In genomic region chr4:166202991-166203390, GRCh38 we compare ENCODE assay signal across 33 cellular contexts.
"Had no signal": no experiment of that assay in that cellular context is flagged by ENCODE, and none has a peak within 500 bp of the region (broad histone marks: within the 10 kb centered on the region; RNA-seq: fewer than 3 reads in every experiment).

No MANE protein-coding gene starts in this region.

- H3K4me1 Mint-ChIP-seq: activated CD4-positive, alpha-beta memory T cell treated with anti-CD3 and anti-CD28 coated beads, Interleukin-2, amount 10 ng/mL, durations not matched to agents 7 days and 5 days; activated CD8-positive, alpha-beta memory T cell treated with anti-CD3 and anti-CD28 coated beads, Interleukin-2, amount 10 ng/mL, durations not matched to agents 7 days and 5 days; activated naive CD8-positive, alpha-beta T cell treated with anti-CD3 and anti-CD28 coated beads for 36 hours had no signal

- H3K27ac Mint-ChIP-seq: activated CD4-positive, alpha-beta memory T cell treated with anti-CD3 and anti-CD28 coated beads, Interleukin-2, amount 10 ng/mL, durations not matched to agents 7 days and 5 days; activated CD8-positive, alpha-beta memory T cell treated with anti-CD3 and anti-CD28 coated beads, Interleukin-2, amount 10 ng/mL, durations not matched to agents 7 days and 5 days; activated naive CD8-positive, alpha-beta T cell treated with anti-CD3 and anti-CD28 coated beads for 36 hours had no signal

- H3K36me3 ChIP-seq: brain microvascular endothelial cell had no signal

- H3K27ac ChIP-seq: brain microvascular endothelial cell, PC-9, VCaP had no signal

- H3K4me3 Mint-ChIP-seq: activated CD4-positive, alpha-beta memory T cell treated with anti-CD3 and anti-CD28 coated beads, Interleukin-2, amount 10 ng/mL, durations not matched to agents 7 days and 5 days; activated CD8-positive, alpha-beta memory T cell treated with anti-CD3 and anti-CD28 coated beads, Interleukin-2, amount 10 ng/mL, durations not matched to agents 7 days and 5 days; activated naive CD8-positive, alpha-beta T cell treated with anti-CD3 and anti-CD28 coated beads for 36 hours had no signal

- H3K9me3 Mint-ChIP-seq: activated CD4-positive, alpha-beta memory T cell treated with anti-CD3 and anti-CD28 coated beads, Interleukin-2, amount 10 ng/mL, durations not matched to agents 7 days and 5 days; activated naive CD8-positive, alpha-beta T cell treated with anti-CD3 and anti-CD28 coated beads for 36 hours had no signal

- H2AFZ ChIP-seq: PC-9 had no signal

- H3K36me3 Mint-ChIP-seq: activated CD8-positive, alpha-beta memory T cell treated with anti-CD3 and anti-CD28 coated beads, Interleukin-2, amount 10 ng/mL, durations not matched to agents 7 days and 5 days; activated naive CD8-positive, alpha-beta T cell treated with anti-CD3 and anti-CD28 coated beads for 36 hours had no signal

- H3K4me3 ChIP-seq: PC-9 had no signal

- H3K4me2 ChIP-seq: PC-9 had no signal

- H3K27me3 Mint-ChIP-seq: activated CD4-positive, alpha-beta memory T cell treated with anti-CD3 and anti-CD28 coated beads, Interleukin-2, amount 10 ng/mL, durations not matched to agents 7 days and 5 days; activated CD8-positive, alpha-beta memory T cell treated with anti-CD3 and anti-CD28 coated beads, Interleukin-2, amount 10 ng/mL, durations not matched to agents 7 days and 5 days; activated naive CD8-positive, alpha-beta T cell treated with anti-CD3 and anti-CD28 coated beads for 36 hours had no signal

- ATAC-seq: activated CD8-positive, alpha-beta memory T cell treated with anti-CD3 and anti-CD28 coated beads, Interleukin-2, amount 10 ng/mL, durations not matched to agents 7 days and 5 days had no signal

- DNase-seq: activated CD4-positive, alpha-beta memory T cell treated with anti-CD3 and anti-CD28 coated beads, Interleukin-2, amount 10 ng/mL, durations not matched to agents 7 days and 5 days; activated CD4-positive, alpha-beta T cell treated with anti-CD3 and anti-CD28 coated beads for 1 hour; activated CD4-positive, alpha-beta T cell treated with anti-CD3 and anti-CD28 coated beads for 48 hours; activated CD4-positive, CD25-positive, alpha-beta regulatory T cell; activated CD8-positive, alpha-beta memory T cell treated with anti-CD3 and anti-CD28 coated beads for 24 hours; activated CD8-positive, alpha-beta memory T cell treated with anti-CD3 and anti-CD28 coated beads, Interleukin-2, amount 10 ng/mL, durations not matched to agents 7 days and 5 days; activated CD8-positive, alpha-beta memory T cell treated with anti-CD3 and anti-CD28 coated beads, Interleukin-2, amount 50 U/mL, for 48 hours; activated effector memory CD4-positive, alpha-beta T cell treated with Interleukin-2 at 50 U/mL for 16 hours; activated naive CD4-positive, alpha-beta T cell treated with anti-CD3 and anti-CD28 coated beads, Interleukin-2, amount 50 U/mL, for 16 hours; activated naive CD8-positive, alpha-beta T cell treated with anti-CD3 and anti-CD28 coated beads for 36 hours; activated T-cell treated with anti-CD3 and anti-CD28 coated beads, Interleukin-2, amount 50 U/mL, for 48 hours; amniotic stem cell; aorta; brain microvascular endothelial cell; central memory CD4-positive, alpha-beta T cell; Kasumi-1; MM.1S; MV-4-11; NCI-H1092; NCI-H1436 treated with DMSO at 0.1 percent for 48 hours; NCI-H1694 treated with DMSO at 0.1 percent for 48 hours; NCI-H2029; NCI-H345; NCI-H526; NCI-H748 treated with DMSO at 0.1 percent for 48 hours; NK-92 treated with Interleukin-12 subunit alpha and Interleukin-12 subunit beta, amount 100 ng/mL, for 24 hours; PC-9; Right ventricle myocardium superior; SW 1271; T-helper 1 cell; T-helper 2 cell; T-helper 9 cell had no signal

- H3K27me3 ChIP-seq: brain microvascular endothelial cell had no signal
